In the genomic region with DNA sequence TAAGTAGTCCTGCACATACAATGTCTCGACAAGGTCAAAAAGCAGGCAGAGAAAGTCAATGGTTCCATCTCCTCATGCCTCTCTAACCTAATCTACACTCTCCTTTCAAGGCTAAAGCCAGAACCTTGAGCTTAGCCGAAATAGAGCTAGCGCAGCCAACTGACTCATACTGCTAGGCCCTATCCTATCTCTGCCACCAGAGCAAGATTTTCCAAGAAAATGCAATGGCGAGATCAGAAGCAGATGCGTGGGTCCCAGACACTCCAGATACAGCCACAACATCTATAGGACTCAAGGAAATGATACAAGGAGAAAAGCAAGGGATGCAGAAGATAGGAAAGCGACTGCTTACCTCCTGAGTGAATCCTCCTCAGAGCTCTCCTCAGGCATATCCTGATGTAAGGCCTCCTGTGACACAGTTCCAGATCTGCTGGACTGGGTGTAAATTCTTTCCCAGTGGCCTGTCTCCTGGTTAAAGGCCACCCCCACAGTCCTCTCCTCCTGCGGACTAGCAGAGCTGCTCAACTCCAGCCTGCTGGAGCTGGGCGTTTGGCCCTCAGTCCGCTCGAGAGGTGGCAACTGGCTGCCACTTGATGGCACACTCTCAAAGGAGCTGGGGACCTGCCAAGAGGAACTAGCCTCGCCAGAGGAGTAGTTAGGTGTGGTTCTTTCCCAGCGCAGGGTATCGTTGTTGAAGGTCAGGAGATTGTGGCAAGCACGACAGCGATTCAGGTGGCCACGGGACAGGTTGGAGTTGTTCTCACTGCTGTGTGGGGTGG, we compare ENCODE assay signal across 13 cellular contexts. TPM values are rescaled to one million over a fixed set of nuclear protein-coding genes. Genes with fewer than 3 reads are reported as not detected.
DNase-seq lines count a peak whose midpoint lies in the region; ATAC-seq, FAIRE-seq and TF ChIP-seq lines count a peak whose summit lies in the region.
"Had no signal": no experiment of that assay in that cellular context is flagged by ENCODE, and none has a peak within 500 bp of the region (broad histone marks: within the 10 kb centered on the region; RNA-seq: fewer than 3 reads in every experiment).

No MANE protein-coding gene starts in this region.

- TF ChIP-seq CTCF in right atrium auricular region (IDR thresholded peaks at IDR 0.05) (peak in 1 of 2 donors; percentile 27), K562 (IDR thresholded peaks at IDR 0.05 in 2 of 3, conservative IDR thresholded peaks at IDR 0.05 in 1 of 3; ENCODE audit: insufficient read depth in 2 of 3, low read depth in 1 of 3, low read length in 3 of 3) (peak in 1 of 3 experiments; percentile 29; a peak in 1 of 6 replicates), HepG2 (CRISPR knock-in tag; IDR thresholded peaks at IDR 0.05) (peak; percentile 23; the same call in 1 of the 2 replicates)

- H3K27ac ChIP-seq in right atrium auricular region, result no peak overlapping the region
- peak overlapping the region; percentile 53; the same call in 2 of the 3 replicates for H3K27ac ChIP-seq in K562 (ENCODE audit: extremely low read depth, low read depth, low read length)
- H3K27ac ChIP-seq in HepG2 (ENCODE audit: extremely low read length, insufficient read depth, low read length), result no peak overlapping the region
- H3K27ac ChIP-seq in mesenchymal stem cell (ENCODE audit: low read length, poor library complexity, severe bottlenecking), result no peak overlapping the region
- H3K27ac ChIP-seq: thoracic aorta had no signal

- H4K8ac ChIP-seq in mesenchymal stem cell (ENCODE audit: low read length), result no peak overlapping the region

- ATAC-seq in Right ventricle myocardium inferior (peak; percentile 38), K562 (peak; percentile 86), HepG2 (no peak), GM18517 (IDR thresholded peaks at IDR 0.05; ENCODE audit: unreplicated experiment) (no peak)
- no peak for ATAC-seq in activated CD4-positive, CD25-positive, alpha-beta regulatory T cell treated with anti-CD3 and anti-CD28 coated beads, Interleukin-2, amount 50 U/mL, for 24 hours
- ATAC-seq: activated CD8-positive, alpha-beta T cell treated with anti-CD3 and anti-CD28 coated beads, Interleukin-2, amount 10 ng/mL, durations not matched to agents 7 days and 5 days; T-cell had no signal

- H3K4me1 ChIP-seq in right atrium auricular region (peaks cover 0 to 7% of the 10 kb centered on the region in 2 donors), K562 (replicated peaks in 1 of 2; ENCODE audit: control insufficient read depth in 2 of 2, insufficient read depth in 2 of 2, low read length in 2 of 2) (peaks cover 13 to 30% of the 10 kb centered on the region in 2 experiments), HepG2 (ENCODE audit: insufficient read depth, low read length) (peaks cover 12% of the 10 kb centered on the region), mesenchymal stem cell (ENCODE audit: control insufficient read depth, insufficient read depth, low read depth, low read length) (peaks cover 1% of the 10 kb centered on the region)

- H3K9me3 ChIP-seq in right atrium auricular region (no peaks in the 10 kb centered on the region), K562 (replicated peaks; ENCODE audit: control insufficient read depth, insufficient read depth, low read depth, low read length) (no peaks in the 10 kb centered on the region), HepG2 (ENCODE audit: low read length) (no peaks in the 10 kb centered on the region), mesenchymal stem cell (ENCODE audit: control insufficient read depth, low read length) (no peaks in the 10 kb centered on the region)
- H3K9me3 ChIP-seq: thoracic aorta had no signal

- POLR2A ChIA-PET in K562 (lab: Yijun Ruan, JAX), result interaction anchor here (0.6 to 1.4 kb wide), 8 partner anchors 8 to 299 kb away, joined by 3 to 6 read pairs (median 4); no protein-coding TSS in a partner anchor
- POLR2A ChIA-PET in HepG2 (lab: Yijun Ruan, JAX), result interaction anchor here (1.4 kb wide), 1 partner anchor 13 kb away, joined by 4 read pairs; no protein-coding TSS in a partner anchor

- H2AFZ ChIP-seq in K562 (ENCODE audit: low read depth, low read length) (no peak overlapping the region), HepG2 (ENCODE audit: low read length) (no peak overlapping the region), mesenchymal stem cell (ENCODE audit: low read depth, low read length) (no peak overlapping the region)

- intact Hi-C loops in Right ventricle myocardium inferior (cut with DNase I), result no loop called here
- intact Hi-C loops in K562 (cut with micrococcal nuclease), result loop anchor here (5.0 kb wide), 2 partner anchors 51 to 76 kb away; a partner anchor contains a TSS
- intact Hi-C loops in HepG2 (cut with micrococcal nuclease; ENCODE audit: unreplicated experiment), result no loop called here

- H3K79me2 ChIP-seq in K562 (ENCODE audit: control insufficient read depth, insufficient read depth, low read length) (peaks cover 26% of the 10 kb centered on the region), HepG2 (ENCODE audit: insufficient read depth, low read length) (peaks cover 43% of the 10 kb centered on the region)

- no peak for TF ChIP-seq POLR2A in K562 (conservative IDR thresholded peaks at IDR 0.05)
- TF ChIP-seq POLR2A in HepG2 (IDR thresholded peaks at IDR 0.05; ENCODE audit: insufficient read depth in 1 of 2, low read depth in 2 of 2, low read length in 2 of 2), result no peak

- H3K18ac ChIP-seq in mesenchymal stem cell (ENCODE audit: low read depth in 1 of 2, low read length in 2 of 2), result no peak overlapping the region

- H3K4me3 ChIP-seq in right atrium auricular region, result no peak overlapping the region
- H3K4me3 ChIP-seq in K562, result no peak overlapping the region
- no peak overlapping the region for H3K4me3 ChIP-seq in HepG2 (replicated peaks in 1 of 3; ENCODE audit: insufficient read depth in 1 of 3, low read depth in 2 of 3, low read length in 3 of 3)
- no peak overlapping the region for H3K4me3 ChIP-seq in mesenchymal stem cell (ENCODE audit: insufficient read depth in 1 of 2, low read depth in 1 of 2, low read length in 2 of 2)
- H3K4me3 ChIP-seq: thoracic aorta had no signal

- peaks cover 14% of the 10 kb centered on the region for H3K9me1 ChIP-seq in K562 (ENCODE audit: control insufficient read depth, insufficient read depth, low read length)

- peak in 1 of 2 experiments; percentile 38; a peak in 2 of 4 replicates for TF ChIP-seq RAD21 in K562 (CRISPR knock-in tag; conservative IDR thresholded peaks at IDR 0.05 in 1 of 2, IDR thresholded peaks at IDR 0.05 in 1 of 2)
- TF ChIP-seq RAD21 in HepG2 (CRISPR knock-in tag; IDR thresholded peaks at IDR 0.05), result no peak

- H3K23ac ChIP-seq in mesenchymal stem cell (ENCODE audit: low read length in 2 of 2), result no peak overlapping the region

- CTCF ChIA-PET in K562 (lab: Yijun Ruan, JAX; ENCODE audit: low intra/inter-chr PET ratio), result no interaction called here
- CTCF ChIA-PET in HepG2 (lab: Yijun Ruan, JAX; ENCODE audit: low intra/inter-chr PET ratio, low total read pairs), result no interaction called here

- H3K4me2 ChIP-seq in K562 (ENCODE audit: insufficient read depth, low read length) (peak overlapping the region; percentile 22), HepG2 (ENCODE audit: low read depth, low read length) (no peak overlapping the region), mesenchymal stem cell (ENCODE audit: low read length, poor library complexity, severe bottlenecking) (no peak overlapping the region)

- 30% methylated on average over 16 of the region's 16 CpGs for WGBS in K562 (ENCODE audit: insufficient coverage, low coverage, missing lambda C conversion rate)
- 98% methylated on average over 7 of the region's 16 CpGs for WGBS in HepG2 (ENCODE audit: low lambda C conversion rate)
- 97% methylated on average over 16 of the region's 16 CpGs for WGBS in mesenchymal stem cell

- no peak overlapping the region for H2BK15ac ChIP-seq in mesenchymal stem cell (ENCODE audit: low read depth, poor library complexity, severe bottlenecking)

- BruUV-seq in K562 (replicated peaks; lab: Mats Ljungman, UMichigan) (no TSS peak), HepG2 (replicated peaks; lab: Mats Ljungman, UMichigan) (no TSS peak)

- H3K14ac ChIP-seq in mesenchymal stem cell (ENCODE audit: low read length in 2 of 2), result no peak overlapping the region

- H2AK5ac ChIP-seq in mesenchymal stem cell (ENCODE audit: low read length, severe bottlenecking), result no peak overlapping the region

- DNase-seq in Right ventricle myocardium inferior (ENCODE audit: missing footprints), result no peak
- no peak for DNase-seq in right atrium auricular region (ENCODE audit: low spot score)
- DNase-seq in K562 (ENCODE audit: extremely low read depth in 1 of 4, low spot score in 3 of 4), result peak; percentile 76 to 88 (median 81)
- no peak for DNase-seq in HepG2 (ENCODE audit: low spot score)
- DNase-seq in ureter (ENCODE audit: low spot score), result peak; percentile 80
- no peak for DNase-seq in mesenchymal stem cell
- DNase-seq: activated CD8-positive, alpha-beta T cell treated with anti-CD3 and anti-CD28 coated beads, Interleukin-2, amount 10 ng/mL, durations not matched to agents 7 days and 5 days; activated naive CD4-positive, alpha-beta T cell treated with anti-CD3 and anti-CD28 coated beads, Interleukin-2, amount 10 ng/mL, durations not matched to agents 7 days and 5 days; cortex of kidney; T-cell had no signal

- H2BK12ac ChIP-seq in mesenchymal stem cell (ENCODE audit: low read length in 2 of 2), result no peak overlapping the region

- H2BK5ac ChIP-seq in mesenchymal stem cell (ENCODE audit: low read depth, low read length, poor library complexity, severe bottlenecking), result no peak overlapping the region

- H3K79me1 ChIP-seq in mesenchymal stem cell (replicated peaks; ENCODE audit: low read length, poor library complexity, severe bottlenecking), result peaks cover 17% of the 10 kb centered on the region

- H4K20me1 ChIP-seq in K562 (replicated peaks; ENCODE audit: control insufficient read depth, insufficient read depth, low read length) (peaks cover 21% of the 10 kb centered on the region), HepG2 (ENCODE audit: insufficient read depth, low read length) (peaks cover 18% of the 10 kb centered on the region)

- H3K27me3 ChIP-seq in right atrium auricular region (no peaks in the 10 kb centered on the region), K562 (ENCODE audit: control insufficient read depth in 2 of 2, insufficient read depth in 2 of 2, low read length in 2 of 2) (no peaks in the 10 kb centered on the region; a peak in 1 of 5 replicates), HepG2 (ENCODE audit: control insufficient read depth in 1 of 2, insufficient read depth in 2 of 2, low read length in 2 of 2) (no peaks in the 10 kb centered on the region), mesenchymal stem cell (ENCODE audit: control insufficient read depth in 1 of 2, insufficient read depth in 1 of 2, low read length in 2 of 2) (no peaks in the 10 kb centered on the region)

- FAIRE-seq in K562 (lab: Jason Lieb, UNC), result peak; percentile 93
- FAIRE-seq in HepG2 (lab: Jason Lieb, UNC), result no peak

- peak overlapping the region in 1 of 2 experiments; percentile 84; a peak in 2 of 4 replicates for H3K9ac ChIP-seq in K562 (ENCODE audit: insufficient read depth in 1 of 2, low read depth in 2 of 2, low read length in 2 of 2)
- no peak overlapping the region for H3K9ac ChIP-seq in HepG2 (ENCODE audit: insufficient read depth, low read depth, low read length)
- no peak overlapping the region for H3K9ac ChIP-seq in mesenchymal stem cell (ENCODE audit: low read length)

- TF ChIP-seq EP300 in K562 (IDR thresholded peaks at IDR 0.05; ENCODE audit: low read length) (peak; percentile 86), HepG2 (IDR thresholded peaks at IDR 0.05; ENCODE audit: low read depth in 2 of 2, low read length in 2 of 2) (no peak), HepG2 (CRISPR knock-in tag; IDR thresholded peaks at IDR 0.05; ENCODE audit: borderline replicate concordance) (no peak)

- no peak overlapping the region for H4K91ac ChIP-seq in mesenchymal stem cell (ENCODE audit: low read length)

- H3K4ac ChIP-seq in mesenchymal stem cell (ENCODE audit: low read depth in 1 of 2, low read length in 2 of 2), result no peak overlapping the region

- in situ Hi-C loops in K562 (cut with MboI) (no loop called here), HepG2 (cut with HindIII; ENCODE audit: extremely low pct_ligation_motif_present, low pct_unique_long_range_greater_than_20kb) (no loop called here)

- H2BK120ac ChIP-seq in mesenchymal stem cell (ENCODE audit: low read depth, low read length), result no peak overlapping the region

- H3K36me3 ChIP-seq in right atrium auricular region, result peaks cover 53% of the 10 kb centered on the region
- H3K36me3 ChIP-seq in K562 (ENCODE audit: control insufficient read depth, insufficient read depth, low read length), result peaks cover 66% of the 10 kb centered on the region
- peaks cover 29 to 68% of the 10 kb centered on the region in 2 experiments for H3K36me3 ChIP-seq in HepG2 (replicated peaks in 1 of 2; ENCODE audit: control insufficient read depth in 1 of 2, insufficient read depth in 2 of 2, low read length in 2 of 2)
- peaks cover 35 to 69% of the 10 kb centered on the region in 2 experiments for H3K36me3 ChIP-seq in mesenchymal stem cell (ENCODE audit: control insufficient read depth in 1 of 2, insufficient read depth in 2 of 2, low read depth in 1 of 2, low read length in 2 of 2)

RNA-seq across cellular contexts. Expression of a gene that starts 52.0 kb away (rescaled TPM):
- total RNA-seq in Right ventricle myocardium inferior (14.8 TPM), right atrium auricular region (10 to 100 TPM; 16.8 to 22.0 TPM), K562 (2014; rRNA removed) (20.4 and 21.0 TPM in 2 replicates), K562 (2014; rRNA removed; fragmentation: Illumina TruSeq; extraction: Trizol) (10.1 and 13.4 TPM in 2 replicates), K562 (2015; rRNA removed; fragmentation: Illumina TruSeq; extraction: Trizol) (13.0 and 13.1 TPM in 2 replicates), K562 (2021) (24.5 and 27.9 TPM in 2 replicates), HepG2 (2016; rRNA removed; fragmentation: Illumina TruSeq; extraction: Trizol) (26.0 and 26.1 TPM in 2 replicates), ureter (56.0 TPM)
- total RNA-seq in K562 (2011; cell fraction: chromatin; rRNA removed; ENCODE audit: low replicate concordance), result 101 and 115 TPM in 2 replicates
- total RNA-seq in K562 (2011; cell fraction: nucleolus; rRNA removed), result 57.9 and 61.2 TPM in 2 replicates
- 63.4 and 66.6 TPM in 2 replicates for total RNA-seq in K562 (2011; cell fraction: nucleoplasm; rRNA removed)
- polyA plus RNA-seq in K562 (2011; rRNA removed) (6.6 and 9.8 TPM in 2 replicates), K562 (2014; fragmentation: Illumina TruSeq; extraction: Trizol) (12.5 and 13.0 TPM in 2 replicates), K562 (2014; fragmentation: Nextera tagmentation; extraction: Ambion mirVana) (under 1 TPM; 0.15 to 0.39 TPM), K562 (2014; rRNA removed) (8.9 and 9.9 TPM in 2 replicates), HepG2 (2011; rRNA removed) (15.7 and 16.8 TPM in 2 replicates)
- 8.8 and 11.9 TPM in 2 replicates for polyA plus RNA-seq in K562 (2011; cell fraction: cytosol; rRNA removed)
- polyA plus RNA-seq in K562 (2011; cell fraction: nucleus; rRNA removed), result 19.4 and 22.2 TPM in 2 replicates
- 16.0 and 22.2 TPM in 2 replicates for polyA plus RNA-seq in K562 (2012)
- polyA minus RNA-seq in K562 (2011; rRNA and poly(A)+ RNA removed), result 26.5 and 28.3 TPM in 2 replicates
- polyA minus RNA-seq in K562 (2011; cell fraction: cytosol; rRNA and poly(A)+ RNA removed), result 20.2 and 25.0 TPM in 2 replicates
- polyA minus RNA-seq in K562 (2011; cell fraction: nucleus; rRNA and poly(A)+ RNA removed), result 28.8 and 48.7 TPM in 2 replicates
- 17.6 and 23.5 TPM in 2 replicates for total RNA-seq in HepG2 (2016; cell fraction: cytosol; rRNA removed; fragmentation: Illumina TruSeq; extraction: Trizol; ENCODE audit: low read depth)
- total RNA-seq in HepG2 (2016; cell fraction: insoluble cytoplasmic fraction; rRNA removed; fragmentation: Illumina TruSeq; extraction: Trizol), result 22.8 and 26.4 TPM in 2 replicates
- total RNA-seq in HepG2 (2016; cell fraction: membrane; rRNA removed; fragmentation: Illumina TruSeq; extraction: Trizol), result 11.4 and 12.2 TPM in 2 replicates
- 31.5 and 33.0 TPM in 2 replicates for total RNA-seq in HepG2 (2016; cell fraction: nucleus; rRNA removed; fragmentation: Illumina TruSeq; extraction: Trizol)
- 7.8 and 8.9 TPM in 2 replicates for polyA plus RNA-seq in HepG2 (2011; cell fraction: cytosol; rRNA removed)
- 32.8 and 50.7 TPM in 2 replicates for polyA plus RNA-seq in HepG2 (2011; cell fraction: nucleus; rRNA removed)
- polyA plus RNA-seq in HepG2 (2012), result 16.2 and 19.7 TPM in 2 replicates
- polyA plus RNA-seq in HepG2 (2016; cell fraction: cytosol; fragmentation: Illumina TruSeq; extraction: Trizol; ENCODE audit: low read depth), result 0.49 and 0.63 TPM in 2 replicates
- 10.4 and 12.5 TPM in 2 replicates for polyA plus RNA-seq in HepG2 (2016; cell fraction: insoluble cytoplasmic fraction; fragmentation: Illumina TruSeq; extraction: Trizol; ENCODE audit: low read depth)
- 1.7 and 2.2 TPM in 2 replicates for polyA plus RNA-seq in HepG2 (2016; cell fraction: membrane; fragmentation: Illumina TruSeq; extraction: Trizol; ENCODE audit: low read depth)
- 14.6 and 18.1 TPM in 2 replicates for polyA plus RNA-seq in HepG2 (2016; cell fraction: nucleus; fragmentation: Illumina TruSeq; extraction: Trizol; ENCODE audit: insufficient read depth, low read depth)
- 74.1 and 110 TPM in 2 replicates for polyA minus RNA-seq in HepG2 (2011; rRNA and poly(A)+ RNA removed; ENCODE audit: low replicate concordance)
- 20.0 and 28.0 TPM in 2 replicates for polyA minus RNA-seq in HepG2 (2011; cell fraction: cytosol; rRNA and poly(A)+ RNA removed)
- polyA minus RNA-seq in HepG2 (2011; cell fraction: nucleus; rRNA and poly(A)+ RNA removed), result 91.6 and 127 TPM in 2 replicates
- 11.5 TPM for polyA plus RNA-seq in mesenchymal stem cell (2013, experiment 1 of 2)
- polyA plus RNA-seq in mesenchymal stem cell (2013, experiment 2 of 2), result 11.7 TPM

Comparison
In these comparisons a context has a peak if more than half of its experiments do, and no peak if none do; other contexts are left out.
1. ATAC-seq: peak in Right ventricle myocardium inferior (single experiment) and K562 (single experiment); none in HepG2 (single experiment), activated CD4-positive, CD25-positive, alpha-beta regulatory T cell treated with anti-CD3 and anti-CD28 coated beads, Interleukin-2, amount 50 U/mL, for 24 hours (0 of 2) and GM18517 (single experiment).
2. DNase-seq: peak in K562 (4 of 4) and ureter (single experiment); none in Right ventricle myocardium inferior (single experiment), right atrium auricular region (single experiment), HepG2 (single experiment) and mesenchymal stem cell (single experiment).